22 cellular contexts compared by ENCODE assay signal in genomic region chr3:178059836-178060235, GRCh38.
DNase-seq lines count a peak whose midpoint lies in the region; ATAC-seq, FAIRE-seq and TF ChIP-seq lines count a peak whose summit lies in the region.
"Had no signal": no experiment of that assay in that cellular context is flagged by ENCODE, and none has a peak within 500 bp of the region (broad histone marks: within the 10 kb centered on the region; RNA-seq: fewer than 3 reads in every experiment).

No MANE protein-coding gene starts in this region.

- H3K9me3 ChIP-seq in adrenal gland (replicated peaks in 1 of 3), result no peaks in the 10 kb centered on the region
- H3K9me3 ChIP-seq in kidney (ENCODE audit: control insufficient read depth in 1 of 2, low read length in 2 of 2), result no peaks in the 10 kb centered on the region
- H3K9me3 ChIP-seq in suprapubic skin, result no peaks in the 10 kb centered on the region
- H3K9me3 ChIP-seq in HAP-1, result no peaks in the 10 kb centered on the region
- H3K9me3 ChIP-seq: heart right ventricle, pancreas had no signal

- H3K9ac ChIP-seq in kidney (ENCODE audit: low read length in 2 of 2), result no peak overlapping the region

- H3K4me3 ChIP-seq in adrenal gland (peak overlapping the region in 1 of 4 donors; percentile 45), kidney (ENCODE audit: low read length in 2 of 2) (peak overlapping the region; percentile 40 to 49), suprapubic skin (no peak overlapping the region), HAP-1 (no peak overlapping the region)
- H3K4me3 ChIP-seq: heart right ventricle, pancreas had no signal

- TF ChIP-seq CTCF in adrenal gland (IDR thresholded peaks at IDR 0.05), result no peak
- no peak for TF ChIP-seq CTCF in kidney (IDR thresholded peaks at IDR 0.05; ENCODE audit: borderline replicate concordance, extremely low read depth, insufficient read depth)
- TF ChIP-seq CTCF in suprapubic skin (IDR thresholded peaks at IDR 0.05), result no peak

- intact Hi-C loops in adrenal gland (cut with DNase I) (loop anchor here in 1 of 2 donors (10.0 kb wide), 1 partner anchor 125 kb away; no protein-coding TSS in a partner anchor), kidney (cut with DNase I) (no loop called here)

- no peak for FAIRE-seq in kidney (lab: Jason Lieb, UNC)

- H3K27ac ChIP-seq in adrenal gland, result peak overlapping the region; percentile 51 to 77 (median 71)
- H3K27ac ChIP-seq in kidney (ENCODE audit: low read depth in 2 of 2, low read length in 2 of 2), result peak overlapping the region in 1 of 2 donors; percentile 69
- peak overlapping the region; percentile 35 for H3K27ac ChIP-seq in suprapubic skin
- H3K27ac ChIP-seq: pancreas had no signal

- H3K4me1 ChIP-seq in adrenal gland (replicated peaks in 1 of 2), result peaks cover 21 to 26% of the 10 kb centered on the region in 2 donors
- peaks cover 2 to 4% of the 10 kb centered on the region in 2 donors for H3K4me1 ChIP-seq in kidney (ENCODE audit: control insufficient read depth in 1 of 2, insufficient read depth in 1 of 2, low read depth in 1 of 2, low read length in 2 of 2)
- no peaks in the 10 kb centered on the region for H3K4me1 ChIP-seq in suprapubic skin
- H3K4me1 ChIP-seq in HAP-1, result no peaks in the 10 kb centered on the region
- H3K4me1 ChIP-seq: pancreas had no signal

- TF ChIP-seq EP300 in suprapubic skin (IDR thresholded peaks at IDR 0.05), result no peak

- H3K36me3 ChIP-seq in adrenal gland (replicated peaks in 1 of 2) (no peaks in the 10 kb centered on the region), kidney (ENCODE audit: control insufficient read depth in 1 of 2, insufficient read depth in 2 of 2, low read length in 2 of 2) (no peaks in the 10 kb centered on the region), suprapubic skin (no peaks in the 10 kb centered on the region), HAP-1 (replicated peaks) (no peaks in the 10 kb centered on the region)
- H3K36me3 ChIP-seq: heart right ventricle, pancreas had no signal

- H3K27me3 ChIP-seq in adrenal gland (no peaks in the 10 kb centered on the region), suprapubic skin (no peaks in the 10 kb centered on the region), HAP-1 (ENCODE audit: low read depth) (no peaks in the 10 kb centered on the region; the same call in 1 of the 2 replicates)
- H3K27me3 ChIP-seq: heart right ventricle, pancreas had no signal

- in situ Hi-C loops in HAP-1 (cut with MboI; ENCODE audit: low sequenced_read_pairs), result no loop called here

- TF ChIP-seq POLR2A in adrenal gland (IDR thresholded peaks at IDR 0.05) (peak in 1 of 2 donors; percentile 13), suprapubic skin (IDR thresholded peaks at IDR 0.05) (no peak)

- no peak for ATAC-seq in HG02870 (IDR thresholded peaks at IDR 0.05; ENCODE audit: unreplicated experiment)
- ATAC-seq: esophagus mucosa; naive thymus-derived CD4-positive, alpha-beta T cell had no signal

- WGBS in adrenal gland, 4 donors, result 36 to 43% (median 40%) methylated on average over 6 of the region's 6 CpGs
- WGBS in suprapubic skin, result 73% methylated on average over 6 of the region's 6 CpGs

- DNase-seq in EL (peak; percentile 42), adrenal gland (peak in 3 of 7 donors; percentile 11 to 27 (median 22)), kidney (no peak), suprapubic skin (ENCODE audit: low spot score in 2 of 2) (no peak), T-helper 9 cell (no peak), HAP-1 (ENCODE audit: low spot score in 2 of 2) (no peak), NCI-H82 (lab: John Stamatoyannopoulos, UW) (no peak)
- DNase-seq: activated gamma-delta T cell treated with Interleukin-2 at 50 U/mL for 16 hours; amygdala; caudate nucleus; CD4-positive, alpha-beta memory T cell; DMS79; heart right ventricle; immature natural killer cell; naive thymus-derived CD4-positive, alpha-beta T cell; NCI-H2107; NCI-H524 treated with DMSO at 0.1 percent for 48 hours; pancreas; SHP77; T-helper 1 cell had no signal

Comparison
In these comparisons a context has a peak if more than half of its experiments do, and no peak if none do; other contexts are left out.
1. H3K4me3 ChIP-seq: peak in kidney (2 of 2); none in suprapubic skin (single experiment) and HAP-1 (single experiment).